ENCODE assay signal across 5 cellular contexts in genomic region chr11:104408630-104409029, GRCh38.
"Had no signal": no experiment of that assay in that cellular context is flagged by ENCODE, and none has a peak within 500 bp of the region (broad histone marks: within the 10 kb centered on the region; RNA-seq: fewer than 3 reads in every experiment).

No MANE protein-coding gene starts in this region.

- ATAC-seq: GM23338, K562 had no signal

- H3K4me3 ChIP-seq: GM23338, K562 had no signal

- H3K4me2 ChIP-seq: GM23338 had no signal

- H2AFZ ChIP-seq: GM23338 had no signal

- DNase-seq: H9, HCEC 1CT, IMR-90 had no signal
